ENCODE assay signal across 8 cellular contexts in the genomic region with DNA sequence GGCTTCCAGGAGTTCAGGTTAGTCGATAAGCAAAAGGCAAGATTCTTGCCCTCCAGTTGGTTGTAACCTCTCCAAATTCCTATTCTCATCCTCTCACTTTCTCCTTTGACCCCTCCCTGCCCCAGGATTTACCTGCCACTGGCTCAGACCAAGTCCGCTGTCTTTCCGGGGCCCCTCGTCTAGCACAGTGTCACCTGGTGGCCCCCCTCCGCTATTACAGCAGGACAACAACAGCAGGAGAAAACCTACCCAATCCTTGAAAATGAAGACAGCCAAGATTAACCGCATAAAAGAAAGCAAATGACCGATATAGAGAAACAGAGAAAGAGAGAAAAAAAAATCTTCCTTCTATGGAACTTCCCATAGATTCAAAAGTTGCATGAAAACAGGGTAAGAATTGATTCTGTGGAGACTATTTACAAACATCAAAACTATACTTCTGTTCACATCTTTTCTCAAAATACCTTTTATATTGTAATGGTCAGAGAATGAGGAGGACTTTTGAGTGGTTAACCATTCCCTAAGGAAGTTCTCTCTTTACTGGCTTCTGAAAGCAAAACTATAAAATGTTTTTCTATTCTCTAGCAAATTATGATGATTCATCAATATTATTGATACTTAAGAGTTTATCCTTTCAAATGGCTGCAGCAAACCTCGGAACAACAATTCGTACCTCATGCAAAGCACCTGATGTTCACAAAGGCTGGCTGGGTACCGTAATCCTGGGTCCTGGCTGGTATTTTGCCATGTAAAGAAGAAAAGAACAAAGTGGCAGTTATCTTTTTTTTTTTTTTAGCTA. TPM values are rescaled to one million over a fixed set of nuclear protein-coding genes. Genes with fewer than 3 reads are reported as not detected.
A peak's percentile ranks its signal among the peaks of the same experiment; 100 is the strongest.
DNase-seq lines count a peak whose midpoint lies in the region; FAIRE-seq and TF ChIP-seq lines count a peak whose summit lies in the region.

No MANE protein-coding gene starts in this region.

- no peak overlapping the region for H3K4me3 ChIP-seq in tibial artery

- peaks cover 0 to 7% of the 10 kb centered on the region in 2 donors for H3K27me3 ChIP-seq in tibial artery

- H3K27ac ChIP-seq in 22Rv1 = no peak overlapping the region
- no peak overlapping the region for H3K27ac ChIP-seq in tibial artery

- peak; percentile 76 for TF ChIP-seq CTCF in 22Rv1 (IDR thresholded peaks at IDR 0.05)
- TF ChIP-seq CTCF in tibial artery (IDR thresholded peaks at IDR 0.05) = no peak

- TF ChIP-seq POLR2A in GM12891 (IDR thresholded peaks at IDR 0.05; ENCODE audit: low read depth, low read length) = no peak
- TF ChIP-seq POLR2A in erythroblast (IDR thresholded peaks at IDR 0.05; ENCODE audit: low read length) = no peak

- FAIRE-seq in GM12891 (lab: Jason Lieb, UNC) = peak; percentile 13

- no peaks in the 10 kb centered on the region for H3K4me1 ChIP-seq in tibial artery

- DNase-seq in GM12891 (ENCODE audit: insufficient read length, low spot score) (no peak), NAMALWA (ENCODE audit: low spot score) (peak; percentile 10), erythroblast (lab: John Stamatoyannopoulos, UW) (peak; percentile 11 to 24), AML-193 (lab: John Stamatoyannopoulos, UW) (no peak), tibial artery (no peak)
- DNase-seq in stimulated activated CD4-positive, alpha-beta T cell treated with anti-CD3 and anti-CD28 coated beads, Interleukin-4, amount 100 ng/mL, for 48 hours (ENCODE audit: low read depth in 2 of 2) = peak; percentile 18 to 28
- no peak for DNase-seq in activated CD4-positive, CD25-positive, alpha-beta regulatory T cell (lab: John Stamatoyannopoulos, UW)

- no peaks in the 10 kb centered on the region for H3K9me3 ChIP-seq in tibial artery

- intact Hi-C loops in tibial artery (cut with DNase I; ENCODE audit: low total_unique reads) = no loop called here

- no peaks in the 10 kb centered on the region for H3K36me3 ChIP-seq in tibial artery

TF ChIP-seq in GM12891, 5 proteins besides CTCF, POLR2A, EP300 and RAD21:
- no peak for TF ChIP-seq POU2F2 (IDR thresholded peaks at IDR 0.05; ENCODE audit: low read depth, low read length)
- TF ChIP-seq TAF1 (IDR thresholded peaks at IDR 0.05; ENCODE audit: low read depth, low read length) = no peak
- TF ChIP-seq POLR2AphosphoS5 (IDR thresholded peaks at IDR 0.05; ENCODE audit: low read depth, low read length) = no peak
- no peak for TF ChIP-seq PAX5 (IDR thresholded peaks at IDR 0.05; ENCODE audit: insufficient read depth, low read length, severe bottlenecking)
- TF ChIP-seq SPI1 (IDR thresholded peaks at IDR 0.05; ENCODE audit: low read depth, low read length) = no peak

RNA-seq across cellular contexts. Expression of a gene that starts 10.0 kb away (rescaled TPM):
- polyA plus RNA-seq in GM12891 (2012; ENCODE audit: low read depth, missing spikeins) = 0.13 TPM

Comparison
In these comparisons a context has a peak if more than half of its experiments do, and no peak if none do; other contexts are left out.
1. DNase-seq: peak in NAMALWA (single experiment), erythroblast (2 of 2) and stimulated activated CD4-positive, alpha-beta T cell treated with anti-CD3 and anti-CD28 coated beads, Interleukin-4, amount 100 ng/mL, for 48 hours (2 of 2); none in GM12891 (single experiment), activated CD4-positive, CD25-positive, alpha-beta regulatory T cell (0 of 4), AML-193 (0 of 2) and tibial artery (0 of 2).